Comparison of ENCODE assay signal across 9 cellular contexts in genomic region chr7:30510124-30511074, GRCh38. TPM values are rescaled to one million over a fixed set of nuclear protein-coding genes. Genes with fewer than 3 reads are reported as not detected.
DNase-seq lines count a peak whose midpoint lies in the region; ATAC-seq, FAIRE-seq and TF ChIP-seq lines count a peak whose summit lies in the region.
"Had no signal": no experiment of that assay in that cellular context is flagged by ENCODE, and none has a peak within 500 bp of the region (broad histone marks: within the 10 kb centered on the region; RNA-seq: fewer than 3 reads in every experiment).

No MANE protein-coding gene starts in this region.

- H3K4me1 ChIP-seq in lung (ENCODE audit: control insufficient read depth in 2 of 2, insufficient read depth in 2 of 2, low read length in 2 of 2) = no peaks in the 10 kb centered on the region
- H3K4me1 ChIP-seq in uterus = no peaks in the 10 kb centered on the region

- no peaks in the 10 kb centered on the region for H3K27me3 Mint-ChIP-seq in central memory CD8-positive, alpha-beta T cell
- H3K27me3 Mint-ChIP-seq: activated naive CD4-positive, alpha-beta T cell treated with anti-CD3 and anti-CD28 coated beads, Interleukin-2, amount 50 U/mL, for 24 hours had no signal

- peaks cover 6% of the 10 kb centered on the region for H3K4me1 Mint-ChIP-seq in central memory CD8-positive, alpha-beta T cell

- no peaks in the 10 kb centered on the region for H3K36me3 Mint-ChIP-seq in central memory CD8-positive, alpha-beta T cell (ENCODE audit: insufficient read depth)
- H3K36me3 Mint-ChIP-seq: activated naive CD4-positive, alpha-beta T cell treated with anti-CD3 and anti-CD28 coated beads, Interleukin-2, amount 50 U/mL, for 24 hours had no signal

- 33 to 59% methylated on average over 4 of the region's 4 CpGs for WGBS in lung, 2 donors

- H3K27ac ChIP-seq in lung (ENCODE audit: low read depth in 1 of 2, low read length in 1 of 2) (no peak overlapping the region), uterus (no peak overlapping the region)

- no peak overlapping the region for H3K27ac Mint-ChIP-seq in central memory CD8-positive, alpha-beta T cell (ENCODE audit: low read depth)
- H3K27ac Mint-ChIP-seq: activated naive CD4-positive, alpha-beta T cell treated with anti-CD3 and anti-CD28 coated beads, Interleukin-2, amount 50 U/mL, for 24 hours had no signal

- FAIRE-seq in frontal cortex (lab: Jason Lieb, UNC) = no peak

- peak; percentile 57 for ATAC-seq in HG02938 (IDR thresholded peaks at IDR 0.05; ENCODE audit: unreplicated experiment)
- peak; percentile 36 for ATAC-seq in central memory CD8-positive, alpha-beta T cell (replicated peaks; ENCODE audit: extremely low read depth, poor library complexity, severe bottlenecking)
- ATAC-seq in lung (ENCODE audit: insufficient read depth, low FRiP score) = peak; percentile 69

- TF ChIP-seq CTCF in lung (IDR thresholded peaks at IDR 0.05; ENCODE audit: control extremely low read depth, extremely low read depth) = peak; percentile 38
- TF ChIP-seq CTCF in uterus (IDR thresholded peaks at IDR 0.05) = peak; percentile 55 to 80 (median 62)

- no peaks in the 10 kb centered on the region for H3K9me3 Mint-ChIP-seq in central memory CD8-positive, alpha-beta T cell
- H3K9me3 Mint-ChIP-seq: activated naive CD4-positive, alpha-beta T cell treated with anti-CD3 and anti-CD28 coated beads, Interleukin-2, amount 50 U/mL, for 24 hours had no signal

- no peak overlapping the region for H3K4me3 ChIP-seq in lung
- no peak overlapping the region for H3K4me3 ChIP-seq in uterus

- no peaks in the 10 kb centered on the region for H3K9me3 ChIP-seq in lung (ENCODE audit: control insufficient read depth in 2 of 2, insufficient read depth in 1 of 2, low read length in 1 of 2)
- H3K9me3 ChIP-seq in uterus = no peaks in the 10 kb centered on the region

- H3K4me3 Mint-ChIP-seq in central memory CD8-positive, alpha-beta T cell = no peak overlapping the region
- H3K4me3 Mint-ChIP-seq: activated naive CD4-positive, alpha-beta T cell treated with anti-CD3 and anti-CD28 coated beads, Interleukin-2, amount 50 U/mL, for 24 hours had no signal

- intact Hi-C loops in uterus (cut with DNase I; ENCODE audit: low total_unique reads) = no loop called here

- DNase-seq in SIG-M5 treated with dmso at 0.1 percent for 504 hours (lab: John Stamatoyannopoulos, UW; ENCODE audit: unreplicated experiment) (peak; percentile 28), SIG-M5 (lab: John Stamatoyannopoulos, UW) (no peak), RPMI7951 (ENCODE audit: low read depth) (peak; percentile 53), lung (ENCODE audit: low spot score) (no peak), uterus (no peak), frontal cortex (ENCODE audit: low spot score in 2 of 2) (no peak)
- no peak for DNase-seq in central memory CD8-positive, alpha-beta T cell (ENCODE audit: low spot score in 2 of 2)

- H3K27me3 ChIP-seq in lung (ENCODE audit: control insufficient read depth, insufficient read depth) (no peaks in the 10 kb centered on the region), uterus (no peaks in the 10 kb centered on the region)

- H3K36me3 ChIP-seq in lung (ENCODE audit: control insufficient read depth in 2 of 2, insufficient read depth in 2 of 2, low read length in 2 of 2) (no peaks in the 10 kb centered on the region), uterus (no peaks in the 10 kb centered on the region)

- no peak for TF ChIP-seq POLR2A in uterus (IDR thresholded peaks at IDR 0.05)

RNA-seq across cellular contexts. Expression of gene GGCT, which starts 5.8 kb away (rescaled TPM):
- total RNA-seq in RPMI7951 (2014; rRNA removed; shearing (Covaris generic)) = 98.3 and 113 TPM in 2 replicates
- 10 to 100 TPM; 33.1 to 38.1 TPM for total RNA-seq in lung
- 10 to 100 TPM; 45.0 to 90.1 TPM for polyA plus RNA-seq in lung
- total RNA-seq in uterus = 10 to 100 TPM in 3 of 4 donors, 1 to 10 TPM in 1; 4.9 to 35.9 (median 21.3) TPM
- total RNA-seq in frontal cortex = 23.2 TPM

RNA-seq across cellular contexts. Expression of gene NOD1, which starts 31.8 kb away (rescaled TPM):
- total RNA-seq in RPMI7951 (2014; rRNA removed; shearing (Covaris generic)) = 9.1 and 12.3 TPM in 2 replicates
- total RNA-seq in lung (10 to 100 TPM; 22.0 to 46.1 TPM), uterus (10 to 100 TPM in 3 of 4 donors, 1 to 10 TPM in 1; 9.2 to 22.1 (median 12.7) TPM), frontal cortex (0.82 TPM)
- 10 to 100 TPM; 11.5 to 21.0 TPM for polyA plus RNA-seq in lung

Comparison
In these comparisons a context has a peak if more than half of its experiments do, and no peak if none do; other contexts are left out.
1. DNase-seq: peak in SIG-M5 treated with dmso at 0.1 percent for 504 hours (single experiment) and RPMI7951 (single experiment); none in SIG-M5 (single experiment), central memory CD8-positive, alpha-beta T cell (0 of 2), lung (single experiment), uterus (0 of 2) and frontal cortex (0 of 2).
2. Peak in every context shown above with its lines, with median percentiles within 50 percentile points of each other: ATAC-seq.